1 cellular context compared by ENCODE assay signal in genomic region chr1:27831568-27832410, GRCh38.
TF ChIP-seq lines count a peak whose summit lies in the region.

No MANE protein-coding gene starts in this region.

TF ChIP-seq in IMR-90, 13 proteins besides CTCF, POLR2A, EP300 and RAD21 (continued from another document):
- TF ChIP-seq, protein P1, sequence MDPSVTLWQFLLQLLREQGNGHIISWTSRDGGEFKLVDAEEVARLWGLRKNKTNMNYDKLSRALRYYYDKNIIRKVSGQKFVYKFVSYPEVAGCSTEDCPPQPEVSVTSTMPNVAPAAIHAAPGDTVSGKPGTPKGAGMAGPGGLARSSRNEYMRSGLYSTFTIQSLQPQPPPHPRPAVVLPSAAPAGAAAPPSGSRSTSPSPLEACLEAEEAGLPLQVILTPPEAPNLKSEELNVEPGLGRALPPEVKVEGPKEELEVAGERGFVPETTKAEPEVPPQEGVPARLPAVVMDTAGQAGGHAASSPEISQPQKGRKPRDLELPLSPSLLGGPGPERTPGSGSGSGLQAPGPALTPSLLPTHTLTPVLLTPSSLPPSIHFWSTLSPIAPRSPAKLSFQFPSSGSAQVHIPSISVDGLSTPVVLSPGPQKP (IDR thresholded peaks at IDR 0.05; ENCODE audit: borderline replicate concordance, low read depth, low read length): no peak
- no peak for TF ChIP-seq RCOR1 (IDR thresholded peaks at IDR 0.05; ENCODE audit: insufficient replicate concordance, low read length)
- TF ChIP-seq NFE2L2 (IDR thresholded peaks at IDR 0.05; ENCODE audit: low read depth, low read length): no peak
- no peak for TF ChIP-seq MAFK (IDR thresholded peaks at IDR 0.05; ENCODE audit: low read depth, low read length)
- no peak for TF ChIP-seq CHD1 (IDR thresholded peaks at IDR 0.05; ENCODE audit: low read depth, low read length)
- no peak for TF ChIP-seq MAZ (IDR thresholded peaks at IDR 0.05; ENCODE audit: borderline replicate concordance, low read depth, low read length)
- TF ChIP-seq, protein P2, sequence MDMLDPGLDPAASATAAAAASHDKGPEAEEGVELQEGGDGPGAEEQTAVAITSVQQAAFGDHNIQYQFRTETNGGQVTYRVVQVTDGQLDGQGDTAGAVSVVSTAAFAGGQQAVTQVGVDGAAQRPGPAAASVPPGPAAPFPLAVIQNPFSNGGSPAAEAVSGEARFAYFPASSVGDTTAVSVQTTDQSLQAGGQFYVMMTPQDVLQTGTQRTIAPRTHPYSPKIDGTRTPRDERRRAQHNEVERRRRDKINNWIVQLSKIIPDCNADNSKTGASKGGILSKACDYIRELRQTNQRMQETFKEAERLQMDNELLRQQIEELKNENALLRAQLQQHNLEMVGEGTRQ (IDR thresholded peaks at IDR 0.05; ENCODE audit: low read depth, low read length): no peak
- no peak for TF ChIP-seq BHLHE40 (IDR thresholded peaks at IDR 0.05; ENCODE audit: low read depth, low read length)
- no peak for TF ChIP-seq RFX5 (IDR thresholded peaks at IDR 0.05; ENCODE audit: low read depth, low read length)
